Comparison of ENCODE assay signal across 27 cellular contexts in the genomic region with DNA sequence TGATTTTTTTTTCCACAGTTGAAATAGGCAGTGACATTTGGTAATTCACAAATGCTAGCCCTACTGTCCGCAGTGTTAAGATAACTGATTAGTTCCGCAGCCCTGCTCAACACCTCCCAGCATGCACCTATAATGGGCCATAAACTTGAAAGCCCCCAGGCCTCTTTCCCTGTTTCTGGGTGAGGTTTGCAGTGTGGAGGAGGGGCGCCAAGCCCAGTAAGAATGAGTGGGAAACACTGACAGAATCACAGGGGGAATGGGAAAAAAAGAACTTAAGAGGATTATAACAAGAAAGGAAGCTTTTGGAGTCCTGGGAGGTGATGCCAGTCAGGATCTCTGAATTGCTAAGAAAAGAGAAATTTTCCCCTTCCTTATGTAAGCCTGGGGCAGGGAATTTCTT. TPM values are rescaled to one million over a fixed set of nuclear protein-coding genes. Genes with fewer than 3 reads are reported as not detected.
"Had no signal": no experiment of that assay in that cellular context is flagged by ENCODE, and none has a peak within 500 bp of the region (broad histone marks: within the 10 kb centered on the region; RNA-seq: fewer than 3 reads in every experiment).

No MANE protein-coding gene starts in this region.

- ATAC-seq: activated CD8-positive, alpha-beta T cell treated with anti-CD3 and anti-CD28 coated beads, Interleukin-2, amount 10 ng/mL, durations not matched to agents 7 days and 5 days; activated naive CD4-positive, alpha-beta T cell treated with anti-CD3 and anti-CD28 coated beads, Interleukin-2, amount 50 U/mL, for 72 hours; esophagus mucosa; left ventricle myocardium superior; stimulated activated naive B cell treated with anti-CD40 and anti-IgM and Interleukin-4, amounts not matched to agents 10 μg/mL and 1 μg/mL and 100 μg/mL, for 72 hours had no signal

- H3K27me3 ChIP-seq: testis, uterus had no signal

- H3K27ac Mint-ChIP-seq: activated CD8-positive, alpha-beta T cell treated with anti-CD3 and anti-CD28 coated beads, Interleukin-2, amount 10 ng/mL, durations not matched to agents 7 days and 5 days; activated naive CD4-positive, alpha-beta T cell treated with anti-CD3 and anti-CD28 coated beads, Interleukin-2, amount 50 U/mL, for 72 hours; brain; immature natural killer cell; nephron; stimulated activated naive B cell treated with anti-CD40 and anti-IgM and Interleukin-4, amounts not matched to agents 10 μg/mL and 1 μg/mL and 100 μg/mL, for 72 hours had no signal

- DNase-seq: activated CD4-positive, alpha-beta T cell treated with anti-CD3 and anti-CD28 coated beads for 1 hour; activated CD4-positive, alpha-beta T cell treated with anti-CD3 and anti-CD28 coated beads, Interleukin-2, amount 50 U/mL, for 1 hour; activated CD8-positive, alpha-beta T cell treated with anti-CD3 and anti-CD28 coated beads, Interleukin-2, amount 10 ng/mL, durations not matched to agents 7 days and 5 days; activated T-cell treated with anti-CD3 and anti-CD28 coated beads, Interleukin-2, amount 50 U/mL, for 1 hour; aorta; effector CD8-positive, alpha-beta T cell; foreskin melanocyte; immature natural killer cell; kidney glomerular epithelial cell; left ventricle myocardium superior; retina; stimulated activated CD4-positive, alpha-beta T cell treated with anti-CD3 and anti-CD28 coated beads, Interleukin-2, amount 100 ng/mL, for 48 hours; stimulated activated CD8-positive, alpha-beta memory T cell treated with anti-CD3 and anti-CD28 coated beads, Interleukin-4, amount 100 ng/mL, for 48 hours; stimulated activated naive B cell treated with anti-CD40 and anti-IgM and Interleukin-4, amounts not matched to agents 10 μg/mL and 1 μg/mL and 100 μg/mL, for 72 hours; testis; trophoblast cell; uterus had no signal

- H3K9me3 Mint-ChIP-seq: nephron had no signal

- H3K4me3 Mint-ChIP-seq: activated CD8-positive, alpha-beta T cell treated with anti-CD3 and anti-CD28 coated beads, Interleukin-2, amount 10 ng/mL, durations not matched to agents 7 days and 5 days; immature natural killer cell; nephron; stimulated activated naive B cell treated with anti-CD40 and anti-IgM and Interleukin-4, amounts not matched to agents 10 μg/mL and 1 μg/mL and 100 μg/mL, for 72 hours had no signal

- H3K9me3 ChIP-seq: testis, uterus had no signal

- H3K4me3 ChIP-seq: uterus had no signal

- H3K27ac ChIP-seq: testis, uterus, VCaP had no signal

- H3K36me3 ChIP-seq: uterus had no signal

- H3K4me1 ChIP-seq: testis, uterus had no signal

- H3K36me3 Mint-ChIP-seq: activated naive CD4-positive, alpha-beta T cell treated with anti-CD3 and anti-CD28 coated beads, Interleukin-2, amount 50 U/mL, for 72 hours; brain; immature natural killer cell; stimulated activated naive B cell treated with anti-CD40 and anti-IgM and Interleukin-4, amounts not matched to agents 10 μg/mL and 1 μg/mL and 100 μg/mL, for 72 hours had no signal

- H3K4me1 Mint-ChIP-seq: immature natural killer cell; stimulated activated naive B cell treated with anti-CD40 and anti-IgM and Interleukin-4, amounts not matched to agents 10 μg/mL and 1 μg/mL and 100 μg/mL, for 72 hours had no signal

RNA-seq across cellular contexts. Expression of a gene that starts 39.6 kb away (rescaled TPM):
- total RNA-seq: activated CD8-positive, alpha-beta T cell treated with anti-CD3 and anti-CD28 coated beads, Interleukin-2, amount 10 ng/mL, durations not matched to agents 7 days and 5 days; activated naive CD4-positive, alpha-beta T cell treated with anti-CD3 and anti-CD28 coated beads, Interleukin-2, amount 50 U/mL, for 72 hours; aorta; cardiac septum; chondrocyte; esophagus mucosa; left ventricle myocardium superior; osteoblast; posterior vena cava; T-helper 2 cell treated with Interferon-gamma antibody and Interleukin-4, amounts not matched to agents 100 ng/mL and 5 ng/mL, for 36 hours; uterus had no signal
